19 cellular contexts compared by ENCODE assay signal in the genomic region with DNA sequence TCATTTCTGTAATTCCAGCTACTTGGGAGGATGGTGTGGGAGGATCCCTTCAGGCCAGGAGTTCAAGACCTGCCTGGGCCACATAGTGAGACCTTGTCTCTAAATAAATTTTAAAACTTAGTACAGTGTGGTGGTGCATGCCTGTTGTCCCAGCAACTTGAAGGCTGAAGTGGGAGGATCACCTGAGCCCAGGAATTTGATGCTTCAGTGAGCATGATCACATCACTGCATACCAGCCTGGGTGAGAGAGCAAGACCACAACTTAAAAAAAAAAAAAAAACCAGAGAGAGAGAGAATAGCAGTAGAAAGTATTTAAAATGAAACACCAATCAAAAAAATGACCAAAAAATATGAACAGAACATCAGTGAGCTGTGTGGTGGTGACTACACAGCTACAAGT.
"Had no signal": no experiment of that assay in that cellular context is flagged by ENCODE, and none has a peak within 500 bp of the region (broad histone marks: within the 10 kb centered on the region; RNA-seq: fewer than 3 reads in every experiment).

No MANE protein-coding gene starts in this region.

- DNase-seq: effector CD4-positive, alpha-beta T cell; endodermal cell; gastrocnemius medialis; glutamatergic neuron; immature natural killer cell; mammary epithelial cell; naive thymus-derived CD4-positive, alpha-beta T cell; sigmoid colon; stimulated activated CD4-positive, alpha-beta T cell treated with anti-CD3 and anti-CD28 coated beads, Interleukin-2, amount 100 ng/mL, for 24 hours; stimulated activated CD4-positive, alpha-beta T cell treated with anti-CD3 and anti-CD28 coated beads, Interleukin-4, amount 100 ng/mL, for 4 hours; stimulated activated naive B cell treated with anti-CD40 and anti-IgM and Interleukin-4, amounts not matched to agents 10 μg/mL and 1 μg/mL and 100 μg/mL, for 72 hours; stimulated activated naive CD8-positive, alpha-beta T cell treated with anti-CD3 and anti-CD28 coated beads, Interleukin-15, amount 100 ng/mL, for 72 hours; testis; transverse colon had no signal

- H3K4me3 ChIP-seq: coronary artery, esophagus muscularis mucosa, gastrocnemius medialis, right atrium auricular region, sigmoid colon, skin epidermis, testis, transverse colon had no signal

- ATAC-seq: gastrocnemius medialis; left lobe of liver; naive thymus-derived CD4-positive, alpha-beta T cell; stimulated activated naive B cell treated with anti-CD40 and anti-IgM and Interleukin-4, amounts not matched to agents 10 μg/mL and 1 μg/mL and 100 μg/mL, for 72 hours; stimulated activated naive CD8-positive, alpha-beta T cell treated with anti-CD3 and anti-CD28 coated beads, Interleukin-15, amount 100 ng/mL, for 72 hours had no signal
